In the genomic region with DNA sequence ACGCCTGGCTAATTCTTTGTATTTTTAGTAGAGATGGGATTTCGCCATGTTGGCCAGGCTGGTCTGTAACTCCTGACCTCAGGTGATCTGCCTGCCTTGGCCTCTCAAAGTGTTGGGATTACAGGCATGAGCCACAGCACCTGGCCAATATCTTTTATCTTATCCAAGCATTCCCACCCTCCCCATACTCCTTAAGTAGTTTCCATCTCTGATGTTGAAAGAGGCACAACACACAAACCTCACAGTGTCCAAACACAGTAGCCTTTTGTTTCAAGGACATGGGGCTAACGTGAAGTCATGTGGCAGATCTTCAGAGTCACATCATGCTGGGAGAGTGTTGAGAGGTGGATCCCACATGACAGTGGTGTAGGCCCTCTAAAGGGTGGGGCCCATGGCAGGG, we compare ENCODE assay signal across 2 cellular contexts. TPM values are rescaled to one million over a fixed set of nuclear protein-coding genes. Genes with fewer than 3 reads are reported as not detected.
"Had no signal": no experiment of that assay in that cellular context is flagged by ENCODE, and none has a peak within 500 bp of the region (broad histone marks: within the 10 kb centered on the region; RNA-seq: fewer than 3 reads in every experiment).

No MANE protein-coding gene starts in this region.

RNA-seq across cellular contexts. Expression of a gene that starts 10.8 kb away (rescaled TPM):
- total RNA-seq: dermis blood vessel endothelial cell, endothelial cell of umbilical vein had no signal
